ENCODE assay signal across 1 cellular context in the genomic region with DNA sequence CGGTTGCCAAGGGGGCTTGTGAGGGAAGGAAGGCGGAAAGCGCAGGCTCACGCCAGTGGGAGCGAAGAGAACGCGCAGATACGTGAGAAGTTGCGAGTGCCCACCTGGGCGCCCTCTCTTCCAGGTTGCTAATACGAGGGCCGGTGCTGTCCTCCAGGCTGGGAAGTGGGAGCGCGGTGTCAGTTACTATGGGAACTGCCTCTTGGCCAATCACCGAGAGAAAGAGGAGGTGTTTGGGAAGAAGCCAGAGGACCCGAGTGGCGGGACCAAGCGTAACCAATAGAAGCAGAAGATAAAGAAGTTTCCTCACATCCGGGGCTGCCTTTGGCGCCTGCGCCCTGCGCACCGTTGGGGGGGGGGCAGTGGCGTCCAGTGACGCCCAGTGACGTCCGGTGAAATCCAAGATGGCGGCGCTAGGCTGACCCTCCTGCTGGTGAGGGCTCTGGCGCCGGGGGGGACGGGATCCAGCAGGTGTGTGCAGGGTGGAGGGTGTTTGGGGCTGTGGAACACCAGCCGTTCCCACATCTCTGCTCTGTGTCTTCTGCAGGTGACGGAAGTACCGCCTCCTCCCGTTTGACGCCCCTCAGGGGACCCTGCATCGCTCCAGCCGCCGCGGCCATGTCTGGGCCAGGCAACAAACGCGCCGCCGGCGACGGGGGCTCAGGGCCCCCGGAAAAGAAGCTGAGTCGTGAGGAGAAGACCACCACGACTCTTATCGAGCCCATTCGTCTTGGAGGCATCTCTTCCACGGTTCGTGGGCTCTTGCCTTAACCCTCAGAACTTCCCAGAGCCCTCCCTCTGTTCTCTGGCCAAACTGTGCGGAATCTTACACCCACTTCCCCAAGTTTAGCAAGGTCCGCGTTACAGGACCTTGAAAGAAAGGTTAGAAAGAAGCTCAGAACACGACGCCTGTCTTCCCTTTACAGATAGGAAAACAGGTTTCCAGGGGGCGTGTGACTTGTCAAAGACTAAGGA.
A peak's percentile ranks its signal among the peaks of the same experiment; 100 is the strongest.
TF ChIP-seq lines count a peak whose summit lies in the region.

CFAP119 (minus strand) TSS at position 135 of the 975 bp plus-strand sequence. CDS start 314 bp downstream, outside the sequence.
RNF40 (plus strand) TSS at position 395 of the 975 bp plus-strand sequence; CDS start at position 619, 224 bp downstream.

TF ChIP-seq in IMR-90, 13 proteins besides CTCF, POLR2A, EP300 and RAD21 (continued from another document):
- TF ChIP-seq USF2 (IDR thresholded peaks at IDR 0.05; ENCODE audit: low read depth, low read length) (no peak; the same call in 1 of the 2 replicates), MXI1 (IDR thresholded peaks at IDR 0.05; ENCODE audit: borderline replicate concordance, low read depth, low read length) (peak; percentile 87)
